1 cellular context compared by ENCODE assay signal in the genomic region with DNA sequence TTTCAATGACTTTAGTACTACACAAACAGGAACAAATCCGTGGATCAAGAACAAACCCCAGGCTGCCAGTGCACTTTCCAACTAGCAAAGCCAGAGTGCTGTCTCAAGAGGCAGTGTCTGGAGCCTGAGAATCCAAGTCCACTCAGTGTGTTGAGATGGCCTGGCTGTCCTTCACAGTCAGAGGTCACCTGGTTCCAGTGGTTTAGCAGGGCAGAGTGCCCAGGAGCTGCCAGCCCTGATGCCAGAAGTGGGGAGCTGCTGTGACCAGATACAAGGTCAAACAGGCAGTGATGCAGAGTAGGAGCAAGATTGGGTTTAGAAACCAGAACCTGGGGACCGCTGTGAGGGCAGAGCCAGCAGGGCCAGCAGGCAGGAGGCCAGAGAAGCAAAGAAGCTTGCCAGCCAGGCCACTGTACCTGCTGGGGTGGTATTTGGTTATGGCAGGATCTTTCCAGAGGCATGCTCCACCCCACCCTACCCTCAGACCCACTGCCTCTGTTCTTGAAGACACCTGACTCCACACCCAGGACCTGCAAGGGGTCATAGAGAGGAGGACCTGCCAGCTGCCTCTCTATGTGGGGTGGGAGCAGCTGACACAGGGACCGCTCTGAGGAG.
TF ChIP-seq lines count a peak whose summit lies in the region.

No MANE protein-coding gene starts in this region.

TF ChIP-seq in HCT116, 20 proteins besides CTCF, POLR2A, EP300 and RAD21 (continued from another document):
- TF ChIP-seq, protein P1, sequence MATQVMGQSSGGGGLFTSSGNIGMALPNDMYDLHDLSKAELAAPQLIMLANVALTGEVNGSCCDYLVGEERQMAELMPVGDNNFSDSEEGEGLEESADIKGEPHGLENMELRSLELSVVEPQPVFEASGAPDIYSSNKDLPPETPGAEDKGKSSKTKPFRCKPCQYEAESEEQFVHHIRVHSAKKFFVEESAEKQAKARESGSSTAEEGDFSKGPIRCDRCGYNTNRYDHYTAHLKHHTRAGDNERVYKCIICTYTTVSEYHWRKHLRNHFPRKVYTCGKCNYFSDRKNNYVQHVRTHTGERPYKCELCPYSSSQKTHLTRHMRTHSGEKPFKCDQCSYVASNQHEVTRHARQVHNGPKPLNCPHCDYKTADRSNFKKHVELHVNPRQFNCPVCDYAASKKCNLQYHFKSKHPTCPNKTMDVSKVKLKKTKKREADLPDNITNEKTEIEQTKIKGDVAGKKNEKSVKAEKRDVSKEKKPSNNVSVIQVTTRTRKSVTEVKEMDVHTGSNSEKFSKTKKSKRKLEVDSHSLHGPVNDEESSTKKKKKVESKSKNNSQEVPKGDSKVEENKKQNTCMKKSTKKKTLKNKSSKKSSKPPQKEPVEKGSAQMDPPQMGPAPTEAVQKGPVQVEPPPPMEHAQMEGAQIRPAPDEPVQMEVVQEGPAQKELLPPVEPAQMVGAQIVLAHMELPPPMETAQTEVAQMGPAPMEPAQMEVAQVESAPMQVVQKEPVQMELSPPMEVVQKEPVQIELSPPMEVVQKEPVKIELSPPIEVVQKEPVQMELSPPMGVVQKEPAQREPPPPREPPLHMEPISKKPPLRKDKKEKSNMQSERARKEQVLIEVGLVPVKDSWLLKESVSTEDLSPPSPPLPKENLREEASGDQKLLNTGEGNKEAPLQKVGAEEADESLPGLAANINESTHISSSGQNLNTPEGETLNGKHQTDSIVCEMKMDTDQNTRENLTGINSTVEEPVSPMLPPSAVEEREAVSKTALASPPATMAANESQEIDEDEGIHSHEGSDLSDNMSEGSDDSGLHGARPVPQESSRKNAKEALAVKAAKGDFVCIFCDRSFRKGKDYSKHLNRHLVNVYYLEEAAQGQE (IDR thresholded peaks at IDR 0.05; ENCODE audit: low read depth), result no peak
- no peak for TF ChIP-seq JUND (IDR thresholded peaks at IDR 0.05)
- TF ChIP-seq FOSL1 (IDR thresholded peaks at IDR 0.05; ENCODE audit: low read depth), result no peak
